Comparison of ENCODE assay signal across 19 cellular contexts in the genomic region with DNA sequence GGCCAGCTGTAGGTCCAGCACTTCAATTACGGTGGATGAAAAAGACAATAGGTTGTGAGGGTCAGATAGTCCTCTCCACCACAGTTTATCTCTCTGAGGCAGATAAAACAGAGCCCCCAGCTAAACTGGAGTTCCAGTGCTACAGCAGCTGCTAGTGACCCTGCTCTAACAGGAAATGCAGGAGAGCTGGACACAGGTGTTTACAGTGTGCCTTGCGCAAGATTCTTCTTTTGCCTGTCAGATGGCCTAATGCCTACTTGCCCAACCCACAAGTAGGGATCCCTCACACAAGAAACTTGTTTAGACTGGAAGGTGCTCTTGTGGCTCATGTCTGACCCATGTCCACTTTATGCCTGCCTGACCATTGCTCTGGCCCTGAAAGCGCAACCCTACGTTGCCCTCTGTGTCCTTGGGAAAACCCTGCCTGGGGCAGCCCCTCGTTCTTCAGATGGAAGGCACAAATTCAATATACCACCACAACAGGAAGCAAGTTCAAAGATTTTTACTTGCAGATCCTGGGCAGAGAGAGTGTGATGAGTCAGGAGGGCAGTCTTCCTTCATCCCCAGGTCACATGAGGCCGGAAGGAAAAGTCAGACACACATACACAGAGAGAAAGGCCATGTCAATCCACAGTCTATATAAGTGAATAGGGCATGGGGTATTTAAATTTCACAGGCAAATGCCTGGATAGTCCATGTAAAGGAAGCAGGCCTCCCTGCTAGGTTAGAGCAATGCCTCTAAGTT.
"Had no signal": no experiment of that assay in that cellular context is flagged by ENCODE, and none has a peak within 500 bp of the region (broad histone marks: within the 10 kb centered on the region; RNA-seq: fewer than 3 reads in every experiment).

No MANE protein-coding gene starts in this region.

- H3K4me3 ChIP-seq: coronary artery, sigmoid colon, spleen, stomach, thoracic aorta, vagina had no signal

- DNase-seq: activated CD4-positive, alpha-beta memory T cell treated with anti-CD3 and anti-CD28 coated beads, Interleukin-2, amount 10 ng/mL, durations not matched to agents 7 days and 5 days; activated CD4-positive, alpha-beta T cell treated with anti-CD3 and anti-CD28 coated beads for 4 hours; activated gamma-delta T cell; activated T-cell treated with anti-CD3 and anti-CD28 coated beads, Interleukin-2, amount 50 U/mL, for 48 hours; effector CD4-positive, alpha-beta T cell; foreskin fibroblast; glutamatergic neuron; hypothalamus; kidney glomerular epithelial cell; sigmoid colon; spleen; stimulated activated CD4-positive, alpha-beta T cell treated with anti-CD3 and anti-CD28 coated beads, Interleukin-1b, Interleukin-23, amount 100 ng/mL, for 48 hours; stomach had no signal

- H3K9me3 ChIP-seq: sigmoid colon, stomach, thoracic aorta, vagina had no signal

- FAIRE-seq: TTC549 had no signal

- H3K36me3 ChIP-seq: sigmoid colon, spleen, stomach, thoracic aorta, vagina had no signal

- H3K4me1 ChIP-seq: sigmoid colon, spleen, stomach, vagina had no signal

- ATAC-seq: activated naive CD4-positive, alpha-beta T cell treated with anti-CD3 and anti-CD28 coated beads, Interleukin-2, amount 50 U/mL, for 72 hours; WTC11 had no signal

- H3K27ac ChIP-seq: coronary artery, sigmoid colon, spleen, stomach, thoracic aorta, vagina had no signal

- H3K27me3 ChIP-seq: sigmoid colon, spleen, stomach, vagina had no signal
